In genomic region chr1:32920833-32921232, GRCh38 we compare ENCODE assay signal across 23 cellular contexts. TPM values are rescaled to one million over a fixed set of nuclear protein-coding genes. Genes with fewer than 3 reads are reported as not detected.
DNase-seq lines count a peak whose midpoint lies in the region; ATAC-seq, FAIRE-seq and TF ChIP-seq lines count a peak whose summit lies in the region.
"Had no signal": no experiment of that assay in that cellular context is flagged by ENCODE, and none has a peak within 500 bp of the region (broad histone marks: within the 10 kb centered on the region; RNA-seq: fewer than 3 reads in every experiment).

No MANE protein-coding gene starts in this region.

- no peak for TF ChIP-seq POLR2A in HepG2 (IDR thresholded peaks at IDR 0.05; ENCODE audit: insufficient read depth in 1 of 2, low read depth in 2 of 2, low read length in 2 of 2)
- no peak for TF ChIP-seq POLR2A in heart left ventricle (IDR thresholded peaks at IDR 0.05)
- TF ChIP-seq POLR2A in spleen (IDR thresholded peaks at IDR 0.05), result no peak

- TF ChIP-seq CTCF in liver (IDR thresholded peaks at IDR 0.05; ENCODE audit: low read depth, low read length, missing input control) (no peak), HepG2 (CRISPR knock-in tag; IDR thresholded peaks at IDR 0.05) (no peak), heart left ventricle (IDR thresholded peaks at IDR 0.05) (no peak), spleen (IDR thresholded peaks at IDR 0.05 in 8 of 11, conservative IDR thresholded peaks at IDR 0.05 in 3 of 11) (no peak)

- TF ChIP-seq EP300 in HepG2 (IDR thresholded peaks at IDR 0.05; ENCODE audit: low read depth in 2 of 2, low read length in 2 of 2), result no peak
- TF ChIP-seq EP300 in HepG2 (CRISPR knock-in tag; IDR thresholded peaks at IDR 0.05; ENCODE audit: borderline replicate concordance), result no peak

- H2BK120ac ChIP-seq in neuronal stem cell (ENCODE audit: low read depth, low read length), result no peak overlapping the region

- H3K23ac ChIP-seq in neuronal stem cell (ENCODE audit: low read depth, low read length, poor library complexity), result no peak overlapping the region

- peak overlapping the region; percentile 22 to 67 for H3K27ac ChIP-seq in liver (ENCODE audit: low read depth in 1 of 2, low read length in 2 of 2)
- no peak overlapping the region for H3K27ac ChIP-seq in HepG2 (ENCODE audit: extremely low read length, insufficient read depth, low read length)
- no peak overlapping the region for H3K27ac ChIP-seq in heart left ventricle
- H3K27ac ChIP-seq in neuronal stem cell (replicated peaks; ENCODE audit: low read length), result no peak overlapping the region
- no peak overlapping the region for H3K27ac ChIP-seq in spleen
- H3K27ac ChIP-seq: 22Rv1, body of pancreas, coronary artery, hepatocyte, skin epidermis had no signal

- in situ Hi-C loops in HepG2 (cut with HindIII; ENCODE audit: extremely low pct_ligation_motif_present, low pct_unique_long_range_greater_than_20kb), result no loop called here

- no peak overlapping the region for H2BK12ac ChIP-seq in neuronal stem cell (ENCODE audit: low read length)

- intact Hi-C loops in HepG2 (cut with micrococcal nuclease; ENCODE audit: unreplicated experiment), result no loop called here
- intact Hi-C loops in heart left ventricle (cut with DNase I), result no loop called here
- intact Hi-C loops in spleen (cut with DNase I; ENCODE audit: low total_unique reads), result no loop called here

- H3K79me2 ChIP-seq in HepG2 (ENCODE audit: insufficient read depth, low read length), result no peaks in the 10 kb centered on the region
- H3K79me2 ChIP-seq: hepatocyte had no signal

- no peak overlapping the region for H3K4me3 ChIP-seq in liver (ENCODE audit: low read depth in 1 of 3, low read length in 3 of 3)
- H3K4me3 ChIP-seq in HepG2 (replicated peaks in 1 of 3; ENCODE audit: insufficient read depth in 1 of 3, low read depth in 2 of 3, low read length in 3 of 3), result no peak overlapping the region
- no peak overlapping the region for H3K4me3 ChIP-seq in heart left ventricle
- peak overlapping the region in 1 of 2 donors; percentile 52 for H3K4me3 ChIP-seq in neuronal stem cell (ENCODE audit: low read length in 2 of 2)
- no peak overlapping the region for H3K4me3 ChIP-seq in spleen
- H3K4me3 ChIP-seq: body of pancreas, coronary artery, hepatocyte, skin epidermis had no signal

- H3K9ac ChIP-seq in liver (ENCODE audit: low read depth in 1 of 2, low read length in 2 of 2), result no peak overlapping the region
- H3K9ac ChIP-seq in HepG2 (ENCODE audit: insufficient read depth, low read depth, low read length), result no peak overlapping the region
- H3K9ac ChIP-seq in neuronal stem cell (ENCODE audit: low read depth, low read length, poor library complexity), result no peak overlapping the region

- no TSS peak for BruUV-seq in HepG2 (replicated peaks; lab: Mats Ljungman, UMichigan)

- DNase-seq in HepG2 (ENCODE audit: low spot score) (no peak), heart left ventricle (peak; percentile 56 to 87 (median 75)), neuronal stem cell (ENCODE audit: low spot score) (no peak), spleen (no peak), HCEC 1CT (no peak)
- DNase-seq in activated CD4-positive, alpha-beta T cell treated with anti-CD3 and anti-CD28 coated beads for 48 hours, result no peak
- DNase-seq in activated naive CD4-positive, alpha-beta T cell (lab: John Stamatoyannopoulos, UW), result no peak
- DNase-seq: activated CD4-positive, alpha-beta T cell treated with anti-CD3 and anti-CD28 coated beads for 1 hour; activated naive CD8-positive, alpha-beta T cell treated with anti-CD3 and anti-CD28 coated beads, Interleukin-2, amount 10 ng/mL, durations not matched to agents 7 days and 5 days; AML-193; body of pancreas; NCI-H1417 treated with DMSO at 0.1 percent for 48 hours; NCI-H524 treated with DMSO at 0.1 percent for 48 hours; RPMI8226; stimulated activated CD4-positive, alpha-beta T cell treated with anti-CD3 and anti-CD28 coated beads, Interleukin-4, amount 100 ng/mL, for 1 hour; stimulated activated naive CD8-positive, alpha-beta T cell treated with anti-CD3 and anti-CD28 coated beads, Interleukin-15, Interleukin-2, amounts not matched to agents 100 U/mL and 50 U/mL, for 24 hours had no signal

- no peaks in the 10 kb centered on the region for H3K9me3 ChIP-seq in liver (ENCODE audit: control insufficient read depth in 4 of 4, low read length in 3 of 4)
- H3K9me3 ChIP-seq in HepG2 (ENCODE audit: low read length), result no peaks in the 10 kb centered on the region
- H3K9me3 ChIP-seq in heart left ventricle, result no peaks in the 10 kb centered on the region
- no peaks in the 10 kb centered on the region for H3K9me3 ChIP-seq in neuronal stem cell (replicated peaks in 1 of 2; ENCODE audit: control insufficient read depth in 2 of 2, insufficient read depth in 1 of 2, low read depth in 1 of 2, low read length in 2 of 2)
- H3K9me3 ChIP-seq in spleen, result no peaks in the 10 kb centered on the region
- H3K9me3 ChIP-seq: body of pancreas had no signal

- POLR2A ChIA-PET in HepG2 (lab: Yijun Ruan, JAX), result no interaction called here

- H3K27me3 ChIP-seq in liver (ENCODE audit: control insufficient read depth in 4 of 4, insufficient read depth in 4 of 4, low read length in 3 of 4), result no peaks in the 10 kb centered on the region
- peaks cover 2 to 21% of the 10 kb centered on the region in 2 experiments; a peak in 3 of 5 replicates for H3K27me3 ChIP-seq in HepG2 (ENCODE audit: control insufficient read depth in 1 of 2, insufficient read depth in 2 of 2, low read length in 2 of 2)
- peaks cover 0 to 45% (median 0%) of the 10 kb centered on the region in 9 donors for H3K27me3 ChIP-seq in heart left ventricle
- H3K27me3 ChIP-seq in neuronal stem cell (ENCODE audit: control insufficient read depth in 3 of 3, insufficient read depth in 3 of 3, low read depth in 1 of 3, low read length in 3 of 3), result peaks cover 0 to 23% (median 19%) of the 10 kb centered on the region in 3 experiments
- H3K27me3 ChIP-seq in spleen (replicated peaks in 1 of 7), result peaks cover 0 to 96% (median 29%) of the 10 kb centered on the region in 7 donors
- H3K27me3 ChIP-seq: hepatocyte had no signal

- H3K4me1 ChIP-seq in liver (ENCODE audit: control insufficient read depth in 4 of 4, insufficient read depth in 4 of 4, low read length in 3 of 4) (peaks cover 3 to 11% (median 6%) of the 10 kb centered on the region in 4 donors), HepG2 (ENCODE audit: insufficient read depth, low read length) (peaks cover 41% of the 10 kb centered on the region), heart left ventricle (peaks cover 0 to 28% (median 10%) of the 10 kb centered on the region in 12 donors), neuronal stem cell (ENCODE audit: control insufficient read depth in 2 of 2, insufficient read depth in 1 of 2, low read depth in 1 of 2, low read length in 2 of 2) (peaks cover 6 to 11% of the 10 kb centered on the region in 2 donors), spleen (peaks cover 0 to 30% (median 12%) of the 10 kb centered on the region in 6 donors)

- H3K4me2 ChIP-seq in HepG2 (ENCODE audit: low read depth, low read length) (no peak overlapping the region), neuronal stem cell (ENCODE audit: insufficient read depth, low read length, poor library complexity, severe bottlenecking) (no peak overlapping the region)
- H3K4me2 ChIP-seq: hepatocyte had no signal

- no peak overlapping the region for H4K8ac ChIP-seq in neuronal stem cell (ENCODE audit: low read depth, low read length)

- no peak overlapping the region for H2AFZ ChIP-seq in HepG2 (ENCODE audit: low read length)
- H2AFZ ChIP-seq in neuronal stem cell (ENCODE audit: low read length), result no peak overlapping the region
- H2AFZ ChIP-seq: hepatocyte had no signal

- H3K18ac ChIP-seq in neuronal stem cell (ENCODE audit: low read length), result no peak overlapping the region

- no peak overlapping the region for H3K4ac ChIP-seq in neuronal stem cell (ENCODE audit: low read length)

- FAIRE-seq in HepG2 (lab: Jason Lieb, UNC), result no peak
- FAIRE-seq: GM18507 had no signal

- WGBS in liver, result 27% methylated on average over 7 of the region's 7 CpGs
- WGBS in HepG2 (ENCODE audit: low lambda C conversion rate), result 54% methylated on average over 3 of the region's 7 CpGs
- 32 to 43% (median 40%) methylated on average over 5 to 7 of the region's 7 CpGs for WGBS in heart left ventricle, 4 donors
- no CpG with 5 or more reads among the region's 7 CpGs for WGBS in neuronal stem cell (ENCODE audit: extremely low coverage in 2 of 2, insufficient read length in 2 of 2, insufficient replicate concordance in 1 of 2), 2 donors
- WGBS in spleen, 5 donors, result 58 to 72% (median 68%) methylated on average over 7 of the region's 7 CpGs

- no peak overlapping the region for H4K91ac ChIP-seq in neuronal stem cell (ENCODE audit: low read depth, low read length, poor library complexity)

- H3K36me3 ChIP-seq in liver (ENCODE audit: control insufficient read depth in 4 of 4, insufficient read depth in 3 of 4, low read depth in 1 of 4, low read length in 3 of 4) (no peaks in the 10 kb centered on the region), HepG2 (replicated peaks in 1 of 2; ENCODE audit: control insufficient read depth in 1 of 2, insufficient read depth in 2 of 2, low read length in 2 of 2) (no peaks in the 10 kb centered on the region), heart left ventricle (no peaks in the 10 kb centered on the region), neuronal stem cell (replicated peaks in 1 of 2; ENCODE audit: control insufficient read depth in 2 of 2, insufficient read depth in 2 of 2, low read length in 2 of 2) (no peaks in the 10 kb centered on the region), spleen (no peaks in the 10 kb centered on the region)

- H4K20me1 ChIP-seq in HepG2 (ENCODE audit: insufficient read depth, low read length), result no peaks in the 10 kb centered on the region

- no peaks in the 10 kb centered on the region for H3K79me1 ChIP-seq in neuronal stem cell (ENCODE audit: low read depth, low read length)

- peak overlapping the region; percentile 40 for H3K14ac ChIP-seq in neuronal stem cell (ENCODE audit: low read length)

- no peak overlapping the region for H2AK5ac ChIP-seq in neuronal stem cell (ENCODE audit: low read depth, low read length)

- TF ChIP-seq RAD21 in liver (IDR thresholded peaks at IDR 0.05) (peak; percentile 32 to 53), HepG2 (CRISPR knock-in tag; IDR thresholded peaks at IDR 0.05) (no peak)

- ATAC-seq in HepG2 (no peak), heart left ventricle (peak; percentile 71 to 94 (median 88))
- ATAC-seq: body of pancreas; stimulated activated naive CD8-positive, alpha-beta T cell treated with anti-CD3 and anti-CD28 coated beads, Interleukin-15, Interleukin-2, amounts not matched to agents 100 U/mL and 50 U/mL, for 24 hours had no signal

- CTCF ChIA-PET in HepG2 (lab: Yijun Ruan, JAX; ENCODE audit: low intra/inter-chr PET ratio, low total read pairs), result no interaction called here

- H2BK15ac ChIP-seq in neuronal stem cell (ENCODE audit: low read length), result no peak overlapping the region

- H2BK5ac ChIP-seq in neuronal stem cell (ENCODE audit: low read length), result no peak overlapping the region

RNA-seq across cellular contexts. Expression of gene TMEM54, which starts 19.6 kb away (rescaled TPM):
- total RNA-seq in liver, result 1 to 10 TPM in 1 of 2 donors, under 1 TPM in 1; 0.92 to 1.4 TPM
- 10 to 100 TPM in 1 of 2 donors, 1 to 10 TPM in 1; 3.8 to 10.9 TPM for polyA plus RNA-seq in liver
- 0.76 and 2.5 TPM in 2 replicates for total RNA-seq in HepG2 (2016; rRNA removed; fragmentation: Illumina TruSeq; extraction: Trizol)
- 6.9 and 7.0 TPM in 2 replicates for total RNA-seq in HepG2 (2016; cell fraction: cytosol; rRNA removed; fragmentation: Illumina TruSeq; extraction: Trizol; ENCODE audit: low read depth)
- 0.83 and 1.3 TPM in 2 replicates for total RNA-seq in HepG2 (2016; cell fraction: insoluble cytoplasmic fraction; rRNA removed; fragmentation: Illumina TruSeq; extraction: Trizol)
- total RNA-seq in HepG2 (2016; cell fraction: membrane; rRNA removed; fragmentation: Illumina TruSeq; extraction: Trizol), result 5.0 and 5.4 TPM in 2 replicates
- total RNA-seq in HepG2 (2016; cell fraction: nucleus; rRNA removed; fragmentation: Illumina TruSeq; extraction: Trizol), result 1.2 and 1.7 TPM in 2 replicates
- 2.9 and 4.0 TPM in 2 replicates for polyA plus RNA-seq in HepG2 (2011; rRNA removed)
- 4.2 and 5.4 TPM in 2 replicates for polyA plus RNA-seq in HepG2 (2011; cell fraction: cytosol; rRNA removed)
- polyA plus RNA-seq in HepG2 (2011; cell fraction: nucleus; rRNA removed), result 2.7 and 3.1 TPM in 2 replicates
- polyA plus RNA-seq in HepG2 (2012), result 0.43 and 2.3 TPM in 2 replicates
- polyA plus RNA-seq in HepG2 (2016; cell fraction: cytosol; fragmentation: Illumina TruSeq; extraction: Trizol; ENCODE audit: low read depth), result 9.6 and 9.8 TPM in 2 replicates
- polyA plus RNA-seq in HepG2 (2016; cell fraction: insoluble cytoplasmic fraction; fragmentation: Illumina TruSeq; extraction: Trizol; ENCODE audit: low read depth), result 1.0 and 1.1 TPM in 2 replicates
- polyA plus RNA-seq in HepG2 (2016; cell fraction: membrane; fragmentation: Illumina TruSeq; extraction: Trizol; ENCODE audit: low read depth), result 6.2 and 6.8 TPM in 2 replicates
- 1.3 and 2.6 TPM in 2 replicates for polyA plus RNA-seq in HepG2 (2016; cell fraction: nucleus; fragmentation: Illumina TruSeq; extraction: Trizol; ENCODE audit: insufficient read depth, low read depth)
- 6.4 and 19.0 TPM in 2 replicates for polyA minus RNA-seq in HepG2 (2011; rRNA and poly(A)+ RNA removed; ENCODE audit: low replicate concordance)
- 1.8 TPM in 1 of 2 replicates, not detected in the other for polyA minus RNA-seq in HepG2 (2011; cell fraction: cytosol; rRNA and poly(A)+ RNA removed)
- polyA minus RNA-seq in HepG2 (2011; cell fraction: nucleus; rRNA and poly(A)+ RNA removed), result 0.75 TPM in 1 of 2 replicates, not detected in the other
- 10 to 100 TPM in 3 of 9 donors, 1 to 10 TPM in 6; 7.5 to 15.9 (median 9.3) TPM for total RNA-seq in heart left ventricle
- polyA plus RNA-seq in heart left ventricle, result 10 to 100 TPM in 1 of 2 donors, 1 to 10 TPM in 1; 5.6 to 12.5 TPM
- 17.2 TPM for polyA plus RNA-seq in neuronal stem cell (2013, experiment 1 of 2)
- polyA plus RNA-seq in neuronal stem cell (2013, experiment 2 of 2), result 15.6 TPM
- 10 to 100 TPM in 6 of 7 donors, 1 to 10 TPM in 1; 9.9 to 24.6 (median 12.5) TPM for total RNA-seq in spleen
- 10 to 100 TPM in 1 of 3 donors, 1 to 10 TPM in 2; 4.3 to 14.1 (median 5.6) TPM for polyA plus RNA-seq in spleen
- total RNA-seq: activated naive CD8-positive, alpha-beta T cell treated with anti-CD3 and anti-CD28 coated beads, Interleukin-2, amount 10 ng/mL, durations not matched to agents 7 days and 5 days had no signal

RNA-seq across cellular contexts. Expression of gene HPCA, which starts 34.5 kb away (rescaled TPM):
- total RNA-seq in liver (not detected), HepG2 (2016; rRNA removed; fragmentation: Illumina TruSeq; extraction: Trizol) (not detected in 2 replicates), heart left ventricle (under 1 TPM in 1 of 9 donors, not detected in 8; 0.29 TPM), spleen (under 1 TPM in 1 of 7 donors, not detected in 6; 0.32 TPM)
- polyA plus RNA-seq in liver (not detected), HepG2 (2011; rRNA removed) (not detected in 2 replicates), heart left ventricle (not detected), spleen (under 1 TPM in 2 of 3 donors, not detected in 1; 0.29 to 0.33 TPM)
- total RNA-seq in HepG2 (2016; cell fraction: cytosol; rRNA removed; fragmentation: Illumina TruSeq; extraction: Trizol; ENCODE audit: low read depth), result not detected in 2 replicates
- not detected in 2 replicates for total RNA-seq in HepG2 (2016; cell fraction: insoluble cytoplasmic fraction; rRNA removed; fragmentation: Illumina TruSeq; extraction: Trizol)
- total RNA-seq in HepG2 (2016; cell fraction: membrane; rRNA removed; fragmentation: Illumina TruSeq; extraction: Trizol), result not detected in 2 replicates
- total RNA-seq in HepG2 (2016; cell fraction: nucleus; rRNA removed; fragmentation: Illumina TruSeq; extraction: Trizol), result not detected in 2 replicates
- not detected in 2 replicates for polyA plus RNA-seq in HepG2 (2011; cell fraction: cytosol; rRNA removed)
- polyA plus RNA-seq in HepG2 (2011; cell fraction: nucleus; rRNA removed), result 0.38 TPM in 1 of 2 replicates, not detected in the other
- polyA plus RNA-seq in HepG2 (2012), result not detected in 2 replicates
- polyA plus RNA-seq in HepG2 (2016; cell fraction: cytosol; fragmentation: Illumina TruSeq; extraction: Trizol; ENCODE audit: low read depth), result not detected in 2 replicates
- polyA plus RNA-seq in HepG2 (2016; cell fraction: insoluble cytoplasmic fraction; fragmentation: Illumina TruSeq; extraction: Trizol; ENCODE audit: low read depth), result not detected in 2 replicates
- polyA plus RNA-seq in HepG2 (2016; cell fraction: membrane; fragmentation: Illumina TruSeq; extraction: Trizol; ENCODE audit: low read depth), result not detected in 2 replicates
- polyA plus RNA-seq in HepG2 (2016; cell fraction: nucleus; fragmentation: Illumina TruSeq; extraction: Trizol; ENCODE audit: insufficient read depth, low read depth), result not detected in 2 replicates
- 0.35 TPM in 1 of 2 replicates, not detected in the other for polyA minus RNA-seq in HepG2 (2011; rRNA and poly(A)+ RNA removed; ENCODE audit: low replicate concordance)
- polyA minus RNA-seq in HepG2 (2011; cell fraction: cytosol; rRNA and poly(A)+ RNA removed), result not detected in 2 replicates
- polyA minus RNA-seq in HepG2 (2011; cell fraction: nucleus; rRNA and poly(A)+ RNA removed), result not detected in 2 replicates
- 6.1 TPM for polyA plus RNA-seq in neuronal stem cell (2013, experiment 1 of 2)
- 6.8 TPM for polyA plus RNA-seq in neuronal stem cell (2013, experiment 2 of 2)
- total RNA-seq: body of pancreas, hepatocyte, osteocyte had no signal

RNA-seq across cellular contexts. Expression of gene RNF19B, which starts 43.8 kb away (rescaled TPM):
- total RNA-seq in liver, result 1 to 10 TPM; 5.6 to 8.3 TPM
- 1 to 10 TPM; 2.2 to 4.4 TPM for polyA plus RNA-seq in liver
- 15.3 and 16.3 TPM in 2 replicates for total RNA-seq in HepG2 (2016; rRNA removed; fragmentation: Illumina TruSeq; extraction: Trizol)
- 14.7 and 15.7 TPM in 2 replicates for total RNA-seq in HepG2 (2016; cell fraction: cytosol; rRNA removed; fragmentation: Illumina TruSeq; extraction: Trizol; ENCODE audit: low read depth)
- total RNA-seq in HepG2 (2016; cell fraction: insoluble cytoplasmic fraction; rRNA removed; fragmentation: Illumina TruSeq; extraction: Trizol), result 14.5 and 14.7 TPM in 2 replicates
- total RNA-seq in HepG2 (2016; cell fraction: membrane; rRNA removed; fragmentation: Illumina TruSeq; extraction: Trizol), result 22.4 and 23.5 TPM in 2 replicates
- total RNA-seq in HepG2 (2016; cell fraction: nucleus; rRNA removed; fragmentation: Illumina TruSeq; extraction: Trizol), result 7.6 and 10.7 TPM in 2 replicates
- 20.9 and 22.5 TPM in 2 replicates for polyA plus RNA-seq in HepG2 (2011; rRNA removed)
- polyA plus RNA-seq in HepG2 (2011; cell fraction: cytosol; rRNA removed), result 20.2 and 22.7 TPM in 2 replicates
- polyA plus RNA-seq in HepG2 (2011; cell fraction: nucleus; rRNA removed), result 11.4 and 11.8 TPM in 2 replicates
- polyA plus RNA-seq in HepG2 (2012), result 10.1 and 14.4 TPM in 2 replicates
- polyA plus RNA-seq in HepG2 (2016; cell fraction: cytosol; fragmentation: Illumina TruSeq; extraction: Trizol; ENCODE audit: low read depth), result 9.8 and 10.0 TPM in 2 replicates
- 17.6 and 20.6 TPM in 2 replicates for polyA plus RNA-seq in HepG2 (2016; cell fraction: insoluble cytoplasmic fraction; fragmentation: Illumina TruSeq; extraction: Trizol; ENCODE audit: low read depth)
- polyA plus RNA-seq in HepG2 (2016; cell fraction: membrane; fragmentation: Illumina TruSeq; extraction: Trizol; ENCODE audit: low read depth), result 19.3 and 20.2 TPM in 2 replicates
- polyA plus RNA-seq in HepG2 (2016; cell fraction: nucleus; fragmentation: Illumina TruSeq; extraction: Trizol; ENCODE audit: insufficient read depth, low read depth), result 13.4 and 15.4 TPM in 2 replicates
- 14.9 and 40.6 TPM in 2 replicates for polyA minus RNA-seq in HepG2 (2011; rRNA and poly(A)+ RNA removed; ENCODE audit: low replicate concordance)
- 18.2 and 22.4 TPM in 2 replicates for polyA minus RNA-seq in HepG2 (2011; cell fraction: cytosol; rRNA and poly(A)+ RNA removed)
- polyA minus RNA-seq in HepG2 (2011; cell fraction: nucleus; rRNA and poly(A)+ RNA removed), result 13.1 and 17.9 TPM in 2 replicates
- total RNA-seq in heart left ventricle, result 10 to 100 TPM in 8 of 9 donors, 1 to 10 TPM in 1; 10.0 to 42.5 (median 15.2) TPM
- polyA plus RNA-seq in heart left ventricle, result 10 to 100 TPM in 1 of 2 donors, 1 to 10 TPM in 1; 1.5 to 15.2 TPM
- 8.9 TPM for polyA plus RNA-seq in neuronal stem cell (2013, experiment 1 of 2)
- polyA plus RNA-seq in neuronal stem cell (2013, experiment 2 of 2), result 8.5 TPM
- 10 to 100 TPM; 20.1 to 38.4 (median 26.7) TPM for total RNA-seq in spleen
- polyA plus RNA-seq in spleen, result 1 to 10 TPM; 3.6 to 9.0 (median 4.4) TPM

RNA-seq across cellular contexts. Expression of gene FNDC5, which starts 50.1 kb away (rescaled TPM):
- total RNA-seq in liver, result 10 to 100 TPM in 1 of 2 donors, 1 to 10 TPM in 1; 2.5 to 10.5 TPM
- 1 to 10 TPM in 1 of 2 donors, under 1 TPM in 1; 0.43 to 1.5 TPM for polyA plus RNA-seq in liver
- 1.6 and 3.1 TPM in 2 replicates for total RNA-seq in HepG2 (2016; rRNA removed; fragmentation: Illumina TruSeq; extraction: Trizol)
- total RNA-seq in HepG2 (2016; cell fraction: cytosol; rRNA removed; fragmentation: Illumina TruSeq; extraction: Trizol; ENCODE audit: low read depth), result 2.6 and 2.8 TPM in 2 replicates
- 1.6 and 2.6 TPM in 2 replicates for total RNA-seq in HepG2 (2016; cell fraction: insoluble cytoplasmic fraction; rRNA removed; fragmentation: Illumina TruSeq; extraction: Trizol)
- total RNA-seq in HepG2 (2016; cell fraction: membrane; rRNA removed; fragmentation: Illumina TruSeq; extraction: Trizol), result 5.4 and 6.4 TPM in 2 replicates
- 1.3 and 2.2 TPM in 2 replicates for total RNA-seq in HepG2 (2016; cell fraction: nucleus; rRNA removed; fragmentation: Illumina TruSeq; extraction: Trizol)
- polyA plus RNA-seq in HepG2 (2011; rRNA removed), result 1.0 and 1.4 TPM in 2 replicates
- polyA plus RNA-seq in HepG2 (2011; cell fraction: cytosol; rRNA removed), result 0.60 and 1.0 TPM in 2 replicates
- 1.8 and 2.0 TPM in 2 replicates for polyA plus RNA-seq in HepG2 (2011; cell fraction: nucleus; rRNA removed)
- 0.46 and 0.56 TPM in 2 replicates for polyA plus RNA-seq in HepG2 (2012)
- polyA plus RNA-seq in HepG2 (2016; cell fraction: cytosol; fragmentation: Illumina TruSeq; extraction: Trizol; ENCODE audit: low read depth), result 4.2 and 5.7 TPM in 2 replicates
- polyA plus RNA-seq in HepG2 (2016; cell fraction: insoluble cytoplasmic fraction; fragmentation: Illumina TruSeq; extraction: Trizol; ENCODE audit: low read depth), result 1.4 and 1.8 TPM in 2 replicates
- polyA plus RNA-seq in HepG2 (2016; cell fraction: membrane; fragmentation: Illumina TruSeq; extraction: Trizol; ENCODE audit: low read depth), result 5.2 and 5.9 TPM in 2 replicates
- 2.1 and 4.0 TPM in 2 replicates for polyA plus RNA-seq in HepG2 (2016; cell fraction: nucleus; fragmentation: Illumina TruSeq; extraction: Trizol; ENCODE audit: insufficient read depth, low read depth)
- polyA minus RNA-seq in HepG2 (2011; rRNA and poly(A)+ RNA removed; ENCODE audit: low replicate concordance), result 0.78 TPM in 1 of 2 replicates, not detected in the other
- 0.88 TPM in 1 of 2 replicates, not detected in the other for polyA minus RNA-seq in HepG2 (2011; cell fraction: cytosol; rRNA and poly(A)+ RNA removed)
- 0.62 TPM in 1 of 2 replicates, not detected in the other for polyA minus RNA-seq in HepG2 (2011; cell fraction: nucleus; rRNA and poly(A)+ RNA removed)
- total RNA-seq in heart left ventricle, result 100 to 1,000 TPM in 1 of 9 donors, 10 to 100 TPM in 8; 43.7 to 134 (median 59.7) TPM
- 10 to 100 TPM; 18.2 to 75.3 TPM for polyA plus RNA-seq in heart left ventricle
- polyA plus RNA-seq in neuronal stem cell (2013, experiment 1 of 2), result 12.0 TPM
- 11.7 TPM for polyA plus RNA-seq in neuronal stem cell (2013, experiment 2 of 2)
- total RNA-seq in spleen, result not detected
- under 1 TPM in 2 of 3 donors, not detected in 1; 0.30 TPM for polyA plus RNA-seq in spleen
- total RNA-seq: activated naive CD8-positive, alpha-beta T cell treated with anti-CD3 and anti-CD28 coated beads, Interleukin-2, amount 10 ng/mL, durations not matched to agents 7 days and 5 days; body of pancreas had no signal

Comparison
In these comparisons a context has a peak if more than half of its experiments do, and no peak if none do; other contexts are left out.
1. H3K27ac ChIP-seq: peak in liver (2 of 2); none in HepG2 (single experiment), heart left ventricle (0 of 12), neuronal stem cell (single experiment) and spleen (0 of 8).
2. DNase-seq: peak in heart left ventricle (5 of 5); none in HepG2 (single experiment), neuronal stem cell (single experiment), activated CD4-positive, alpha-beta T cell treated with anti-CD3 and anti-CD28 coated beads for 48 hours (single experiment), spleen (single experiment), activated naive CD4-positive, alpha-beta T cell (0 of 4) and HCEC 1CT (single experiment).